16 cellular contexts compared by ENCODE assay signal in the genomic region with DNA sequence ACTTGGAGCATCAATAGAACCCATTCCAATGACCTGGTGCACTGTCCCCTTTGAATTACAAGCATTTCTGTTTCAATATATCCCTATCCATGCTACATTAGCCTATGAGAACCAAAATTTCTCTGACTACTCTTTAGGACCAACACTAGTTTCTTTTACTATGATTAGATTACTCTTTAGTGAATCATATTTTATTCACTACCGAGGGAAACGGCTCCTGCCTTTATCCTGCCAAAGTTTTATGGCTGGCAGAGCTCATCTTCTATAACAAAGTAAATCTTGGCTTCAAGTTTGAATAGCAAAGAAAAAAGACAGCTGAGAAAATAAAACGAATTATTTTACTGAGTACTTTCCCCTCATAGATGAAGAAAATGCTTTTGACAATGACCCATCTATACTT.
"Had no signal": no experiment of that assay in that cellular context is flagged by ENCODE, and none has a peak within 500 bp of the region (broad histone marks: within the 10 kb centered on the region; RNA-seq: fewer than 3 reads in every experiment).

No MANE protein-coding gene starts in this region.

- H3K4me3 Mint-ChIP-seq: activated CD4-positive, alpha-beta memory T cell treated with anti-CD3 and anti-CD28 coated beads, Interleukin-2, amount 10 ng/mL, durations not matched to agents 7 days and 5 days; activated CD4-positive, alpha-beta T cell treated with anti-CD3 and anti-CD28 coated beads for 36 hours; activated naive CD8-positive, alpha-beta T cell treated with anti-CD3 and anti-CD28 coated beads, Interleukin-2, amount 10 ng/mL, durations not matched to agents 7 days and 5 days; activated T-cell treated with anti-CD3 and anti-CD28 coated beads, Interleukin-2, amount 50 U/mL, for 72 hours; memory B cell; neural crest cell had no signal

- H3K27me3 Mint-ChIP-seq: activated CD4-positive, alpha-beta memory T cell treated with anti-CD3 and anti-CD28 coated beads, Interleukin-2, amount 10 ng/mL, durations not matched to agents 7 days and 5 days; activated CD4-positive, alpha-beta T cell treated with anti-CD3 and anti-CD28 coated beads for 36 hours; activated naive CD8-positive, alpha-beta T cell treated with anti-CD3 and anti-CD28 coated beads, Interleukin-2, amount 10 ng/mL, durations not matched to agents 7 days and 5 days; memory B cell had no signal

- H3K4me3 ChIP-seq: esophagus squamous epithelium, left lung, tibial artery, uterus had no signal

- ATAC-seq: activated CD4-positive, alpha-beta T cell treated with anti-CD3 and anti-CD28 coated beads for 36 hours; activated T-cell treated with anti-CD3 and anti-CD28 coated beads, Interleukin-2, amount 50 U/mL, for 72 hours; left lung had no signal

- H3K4me1 Mint-ChIP-seq: activated CD4-positive, alpha-beta memory T cell treated with anti-CD3 and anti-CD28 coated beads, Interleukin-2, amount 10 ng/mL, durations not matched to agents 7 days and 5 days; activated CD4-positive, alpha-beta T cell treated with anti-CD3 and anti-CD28 coated beads for 36 hours; neural crest cell had no signal

- DNase-seq: activated CD4-positive, alpha-beta memory T cell treated with anti-CD3 and anti-CD28 coated beads, Interleukin-2, amount 10 ng/mL, durations not matched to agents 7 days and 5 days; activated CD4-positive, alpha-beta T cell treated with anti-CD3 and anti-CD28 coated beads for 36 hours; activated gamma-delta T cell treated with Interleukin-2 at 50 U/mL for 16 hours; activated naive CD8-positive, alpha-beta T cell treated with anti-CD3 and anti-CD28 coated beads, Interleukin-2, amount 10 ng/mL, durations not matched to agents 7 days and 5 days; activated T-cell treated with anti-CD3 and anti-CD28 coated beads, Interleukin-2, amount 50 U/mL, for 72 hours; aorta; esophagus squamous epithelium; left lung; retina; small intestine; SW 1271; tibial artery; uterus; WERI-Rb-1 had no signal

- H3K27ac Mint-ChIP-seq: activated CD4-positive, alpha-beta memory T cell treated with anti-CD3 and anti-CD28 coated beads, Interleukin-2, amount 10 ng/mL, durations not matched to agents 7 days and 5 days; activated CD4-positive, alpha-beta T cell treated with anti-CD3 and anti-CD28 coated beads for 36 hours; activated naive CD8-positive, alpha-beta T cell treated with anti-CD3 and anti-CD28 coated beads, Interleukin-2, amount 10 ng/mL, durations not matched to agents 7 days and 5 days; activated T-cell treated with anti-CD3 and anti-CD28 coated beads, Interleukin-2, amount 50 U/mL, for 72 hours; memory B cell had no signal
